In genomic region chr13:53112522-53112921, GRCh38 we compare ENCODE assay signal across 27 cellular contexts.
DNase-seq lines count a peak whose midpoint lies in the region; ATAC-seq and TF ChIP-seq lines count a peak whose summit lies in the region.
"Had no signal": no experiment of that assay in that cellular context is flagged by ENCODE, and none has a peak within 500 bp of the region (broad histone marks: within the 10 kb centered on the region; RNA-seq: fewer than 3 reads in every experiment).

No MANE protein-coding gene starts in this region.

- no peak for TF ChIP-seq POLR2A in gastroesophageal sphincter (IDR thresholded peaks at IDR 0.05)

- DNase-seq in DMS79 treated with DMSO at 0.1 percent for 48 hours (lab: John Stamatoyannopoulos, UW) (peak; percentile 67), NCI-H1417 treated with DMSO at 0.1 percent for 48 hours (lab: John Stamatoyannopoulos, UW) (peak; percentile 35), NCI-H345 (lab: John Stamatoyannopoulos, UW) (peak; percentile 82), OCI-M1 (lab: John Stamatoyannopoulos, UW) (peak; percentile 21)
- no peak for DNase-seq in activated CD4-positive, alpha-beta T cell treated with anti-CD3 and anti-CD28 coated beads, Interleukin-2, amount 10 ng/mL, durations not matched to agents 7 days and 5 days
- DNase-seq in activated naive CD4-positive, alpha-beta T cell treated with anti-CD3 and anti-CD28 coated beads, Interleukin-2, amount 50 U/mL, for 16 hours, result no peak
- DNase-seq: activated CD4-positive, alpha-beta T cell treated with anti-CD3 and anti-CD28 coated beads, Interleukin-2, amount 50 U/mL, for 4 hours; activated CD8-positive, alpha-beta memory T cell treated with anti-CD3 and anti-CD28 coated beads, Interleukin-2, amount 50 U/mL, for 48 hours; activated effector memory CD4-positive, alpha-beta T cell treated with Interleukin-2 at 50 U/mL for 16 hours; activated naive CD8-positive, alpha-beta T cell treated with anti-CD3 and anti-CD28 coated beads, Interleukin-2, amount 50 U/mL, for 24 hours; body of pancreas; effector memory CD4-positive, alpha-beta T cell; foreskin keratinocyte; GM23248; mucosa of descending colon; NCI-H1930; nephron progenitor cell; pancreas; right lobe of liver; stomach; T-helper 9 cell had no signal

- no peaks in the 10 kb centered on the region for H3K27me3 Mint-ChIP-seq in activated CD4-positive, alpha-beta T cell treated with anti-CD3 and anti-CD28 coated beads, Interleukin-2, amount 10 ng/mL, durations not matched to agents 7 days and 5 days
- H3K27me3 Mint-ChIP-seq: activated naive CD8-positive, alpha-beta T cell treated with anti-CD3 and anti-CD28 coated beads, Interleukin-2, amount 50 U/mL, for 24 hours had no signal

- H3K4me1 ChIP-seq in gastroesophageal sphincter, result no peaks in the 10 kb centered on the region
- H3K4me1 ChIP-seq: foreskin keratinocyte, right lobe of liver, stomach, tibial nerve had no signal

- no peaks in the 10 kb centered on the region for H3K27me3 ChIP-seq in gastroesophageal sphincter
- H3K27me3 ChIP-seq: body of pancreas, foreskin keratinocyte, hepatocyte, pancreas, right lobe of liver, stomach, tibial nerve had no signal

- POLR2A ChIA-PET in activated CD4-positive, alpha-beta T cell treated with anti-CD3 and anti-CD28 coated beads, Interleukin-2, amount 10 ng/mL, durations not matched to agents 7 days and 5 days (lab: Charles Lee), result no interaction called here

- ATAC-seq in gastroesophageal sphincter, result no peak
- ATAC-seq in GM21528 (IDR thresholded peaks at IDR 0.05; ENCODE audit: low FRiP score, unreplicated experiment), result no peak
- ATAC-seq: activated naive CD8-positive, alpha-beta T cell treated with anti-CD3 and anti-CD28 coated beads, Interleukin-2, amount 50 U/mL, for 24 hours; body of pancreas; foreskin keratinocyte; GM12878; mucosa of descending colon; right lobe of liver had no signal

- peaks cover 0 to 2% (median 0%) of the 10 kb centered on the region in 3 donors for H3K9me3 ChIP-seq in gastroesophageal sphincter
- H3K9me3 ChIP-seq: body of pancreas, mucosa of descending colon, pancreas, right lobe of liver, tibial nerve had no signal

- H3K36me3 Mint-ChIP-seq in activated CD4-positive, alpha-beta T cell treated with anti-CD3 and anti-CD28 coated beads, Interleukin-2, amount 10 ng/mL, durations not matched to agents 7 days and 5 days (ENCODE audit: low read depth), result no peaks in the 10 kb centered on the region
- H3K36me3 Mint-ChIP-seq: CD14-positive monocyte had no signal

- no peak for TF ChIP-seq CTCF in gastroesophageal sphincter (IDR thresholded peaks at IDR 0.05)

- CTCF ChIA-PET in activated CD4-positive, alpha-beta T cell treated with anti-CD3 and anti-CD28 coated beads, Interleukin-2, amount 10 ng/mL, durations not matched to agents 7 days and 5 days (lab: Charles Lee), result no interaction called here

- no peaks in the 10 kb centered on the region for H3K36me3 ChIP-seq in gastroesophageal sphincter
- H3K36me3 ChIP-seq: pancreas, right lobe of liver, stomach, tibial nerve had no signal

- no peak overlapping the region for H3K27ac ChIP-seq in gastroesophageal sphincter
- H3K27ac ChIP-seq: body of pancreas, foreskin keratinocyte, GM23248, hepatocyte, pancreas, right lobe of liver, stomach, tibial nerve had no signal

- WGBS in gastroesophageal sphincter (ENCODE audit: low coverage in 1 of 2), 2 donors, result 89 to 100% methylated on average over 1 to 2 of the region's 2 CpGs

- H3K4me3 Mint-ChIP-seq in activated CD4-positive, alpha-beta T cell treated with anti-CD3 and anti-CD28 coated beads, Interleukin-2, amount 10 ng/mL, durations not matched to agents 7 days and 5 days, result no peak overlapping the region
- H3K4me3 Mint-ChIP-seq: activated naive CD8-positive, alpha-beta T cell treated with anti-CD3 and anti-CD28 coated beads, Interleukin-2, amount 50 U/mL, for 24 hours; CD14-positive monocyte; nephron progenitor cell had no signal

- TF ChIP-seq EP300 in gastroesophageal sphincter (IDR thresholded peaks at IDR 0.05), result no peak

- H3K4me1 Mint-ChIP-seq in activated CD4-positive, alpha-beta T cell treated with anti-CD3 and anti-CD28 coated beads, Interleukin-2, amount 10 ng/mL, durations not matched to agents 7 days and 5 days, result no peaks in the 10 kb centered on the region
- H3K4me1 Mint-ChIP-seq: activated naive CD8-positive, alpha-beta T cell treated with anti-CD3 and anti-CD28 coated beads, Interleukin-2, amount 50 U/mL, for 24 hours; CD14-positive monocyte had no signal

- H3K4me3 ChIP-seq in gastroesophageal sphincter, result no peak overlapping the region
- H3K4me3 ChIP-seq: body of pancreas, GM12878, GM23248, hepatocyte, mucosa of descending colon, pancreas, right lobe of liver, stomach, tibial nerve had no signal

- H3K9me3 Mint-ChIP-seq in activated CD4-positive, alpha-beta T cell treated with anti-CD3 and anti-CD28 coated beads, Interleukin-2, amount 10 ng/mL, durations not matched to agents 7 days and 5 days, result no peaks in the 10 kb centered on the region
- H3K9me3 Mint-ChIP-seq: activated naive CD8-positive, alpha-beta T cell treated with anti-CD3 and anti-CD28 coated beads, Interleukin-2, amount 50 U/mL, for 24 hours had no signal

- no peak overlapping the region for H3K27ac Mint-ChIP-seq in activated CD4-positive, alpha-beta T cell treated with anti-CD3 and anti-CD28 coated beads, Interleukin-2, amount 10 ng/mL, durations not matched to agents 7 days and 5 days
- H3K27ac Mint-ChIP-seq: activated naive CD8-positive, alpha-beta T cell treated with anti-CD3 and anti-CD28 coated beads, Interleukin-2, amount 50 U/mL, for 24 hours; CD14-positive monocyte; nephron progenitor cell had no signal

Comparison
In these comparisons a context has a peak if more than half of its experiments do, and no peak if none do; other contexts are left out.
1. DNase-seq: peak in DMS79 treated with DMSO at 0.1 percent for 48 hours (single experiment), NCI-H1417 treated with DMSO at 0.1 percent for 48 hours (single experiment), NCI-H345 (single experiment) and OCI-M1 (single experiment); none in activated CD4-positive, alpha-beta T cell treated with anti-CD3 and anti-CD28 coated beads, Interleukin-2, amount 10 ng/mL, durations not matched to agents 7 days and 5 days (single experiment) and activated naive CD4-positive, alpha-beta T cell treated with anti-CD3 and anti-CD28 coated beads, Interleukin-2, amount 50 U/mL, for 16 hours (single experiment).